12 cellular contexts compared by ENCODE assay signal in the genomic region with DNA sequence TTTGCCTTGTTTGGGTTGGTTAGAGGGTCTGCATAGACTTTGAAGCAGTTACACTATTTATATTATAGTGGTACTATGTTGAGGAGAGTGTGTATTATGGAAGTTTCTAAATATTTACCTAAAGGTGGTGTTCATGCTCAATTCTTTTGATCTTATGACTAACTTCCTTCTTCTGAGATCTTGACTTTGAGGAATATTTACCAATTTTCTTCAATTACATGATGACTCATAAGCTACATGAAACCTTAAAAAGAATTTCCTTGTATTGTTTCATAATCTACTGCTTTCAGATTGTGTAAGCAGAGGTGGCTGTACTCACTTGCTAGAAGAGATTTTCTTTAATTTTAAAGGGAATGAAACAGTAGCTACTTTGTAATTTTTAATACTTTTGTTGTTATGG.
DNase-seq lines count a peak whose midpoint lies in the region; ATAC-seq and TF ChIP-seq lines count a peak whose summit lies in the region.
"Had no signal": no experiment of that assay in that cellular context is flagged by ENCODE, and none has a peak within 500 bp of the region (broad histone marks: within the 10 kb centered on the region; RNA-seq: fewer than 3 reads in every experiment).

No MANE protein-coding gene starts in this region.

- DNase-seq in AML-193 (lab: John Stamatoyannopoulos, UW) (peak; percentile 60 to 63), NOMO-1 (lab: John Stamatoyannopoulos, UW; ENCODE audit: unreplicated experiment in 2 of 2) (peak; percentile 97 to 100), epithelial cell of esophagus (ENCODE audit: low read depth) (peak; percentile 81), amniotic stem cell (lab: John Stamatoyannopoulos, UW) (no peak), GM13977 (ENCODE audit: low spot score) (no peak), mucosa of gallbladder (ENCODE audit: low spot score) (no peak), T-helper 17 cell (no peak)
- DNase-seq: SHP77 treated with DMSO at 0.1 percent for 48 hours, tibial artery had no signal

- TF ChIP-seq CTCF in epithelial cell of esophagus (IDR thresholded peaks at IDR 0.05; ENCODE audit: insufficient read depth, low read depth, low read length, missing control alignments) (no peak), GM13977 (IDR thresholded peaks at IDR 0.05; ENCODE audit: extremely low read depth, insufficient read depth, missing control alignments) (no peak)

- ATAC-seq in HG02870 (IDR thresholded peaks at IDR 0.05; ENCODE audit: unreplicated experiment) (peak; percentile 60), T-helper 17 cell (no peak)
- ATAC-seq: K562 had no signal

- no peak overlapping the region for H3K4me3 Mint-ChIP-seq in T-helper 17 cell

- no peaks in the 10 kb centered on the region for H3K27me3 Mint-ChIP-seq in T-helper 17 cell

- in situ Hi-C loops in GM13977 (cut with MboI; ENCODE audit: low pct_unique_long_range_greater_than_20kb, low sequenced_read_pairs, unreplicated experiment): no loop called here

- H3K4me3 ChIP-seq in epithelial cell of esophagus (ENCODE audit: low read length): no peak overlapping the region
- H3K4me3 ChIP-seq: esophagus muscularis mucosa, K562, tibial artery had no signal

- no peaks in the 10 kb centered on the region for H3K9me3 ChIP-seq in T-helper 17 cell (ENCODE audit: control insufficient read depth, low read length, poor library complexity, severe bottlenecking)
- H3K9me3 ChIP-seq: esophagus muscularis mucosa, tibial artery had no signal

- H3K27ac Mint-ChIP-seq in T-helper 17 cell: no peak overlapping the region

- no peaks in the 10 kb centered on the region for H3K4me1 Mint-ChIP-seq in T-helper 17 cell

- no peaks in the 10 kb centered on the region for H3K36me3 Mint-ChIP-seq in T-helper 17 cell (ENCODE audit: low read depth)

Comparison
In these comparisons a context has a peak if more than half of its experiments do, and no peak if none do; other contexts are left out.
1. DNase-seq: peak in AML-193 (2 of 2), NOMO-1 (2 of 2) and epithelial cell of esophagus (single experiment); none in amniotic stem cell (single experiment), GM13977 (single experiment), mucosa of gallbladder (single experiment) and T-helper 17 cell (0 of 3).